ENCODE assay signal across 21 cellular contexts in genomic region chr6:106693343-106693742, GRCh38.
DNase-seq lines count a peak whose midpoint lies in the region; ATAC-seq and TF ChIP-seq lines count a peak whose summit lies in the region.
"Had no signal": no experiment of that assay in that cellular context is flagged by ENCODE, and none has a peak within 500 bp of the region (broad histone marks: within the 10 kb centered on the region; RNA-seq: fewer than 3 reads in every experiment).

No MANE protein-coding gene starts in this region.

- no peak overlapping the region for H2AK5ac ChIP-seq in mesenchymal stem cell (ENCODE audit: low read length, severe bottlenecking)

- H3K4me1 ChIP-seq in BLaER1 (peaks cover 60% of the 10 kb centered on the region), HUES6 (ENCODE audit: control insufficient read depth, insufficient read depth, low read length) (peaks cover 30% of the 10 kb centered on the region), mucosa of stomach (ENCODE audit: control insufficient read depth, insufficient read depth, low read length) (peaks cover 43% of the 10 kb centered on the region), mesenchymal stem cell (ENCODE audit: control insufficient read depth, insufficient read depth, low read depth, low read length) (no peaks in the 10 kb centered on the region)
- H3K4me1 ChIP-seq: sigmoid colon had no signal

- peak overlapping the region; percentile 65 for H3K4me2 ChIP-seq in BLaER1
- H3K4me2 ChIP-seq in mesenchymal stem cell (ENCODE audit: low read length, poor library complexity, severe bottlenecking): no peak overlapping the region

- H2BK5ac ChIP-seq in mesenchymal stem cell (ENCODE audit: low read depth, low read length, poor library complexity, severe bottlenecking): no peak overlapping the region

- H3K27me3 ChIP-seq in BLaER1: no peaks in the 10 kb centered on the region
- no peaks in the 10 kb centered on the region for H3K27me3 ChIP-seq in HUES6 (ENCODE audit: control insufficient read depth, insufficient read depth, low read length)
- no peaks in the 10 kb centered on the region for H3K27me3 ChIP-seq in mucosa of stomach (ENCODE audit: control insufficient read depth, insufficient read depth, low read length)
- peaks cover 3 to 22% of the 10 kb centered on the region in 2 experiments for H3K27me3 ChIP-seq in mesenchymal stem cell (ENCODE audit: control insufficient read depth in 1 of 2, insufficient read depth in 1 of 2, low read length in 2 of 2)
- H3K27me3 ChIP-seq: sigmoid colon had no signal

- H4K91ac ChIP-seq in mesenchymal stem cell (ENCODE audit: low read length): no peak overlapping the region

- H3K36me3 ChIP-seq in BLaER1 (no peaks in the 10 kb centered on the region), HUES6 (ENCODE audit: control insufficient read depth, insufficient read depth, low read length) (no peaks in the 10 kb centered on the region), mucosa of stomach (ENCODE audit: control insufficient read depth, insufficient read depth, low read length) (no peaks in the 10 kb centered on the region), mesenchymal stem cell (ENCODE audit: control insufficient read depth in 1 of 2, insufficient read depth in 2 of 2, low read depth in 1 of 2, low read length in 2 of 2) (no peaks in the 10 kb centered on the region)
- H3K36me3 ChIP-seq: sigmoid colon had no signal

- no peak overlapping the region for H4K8ac ChIP-seq in mesenchymal stem cell (ENCODE audit: low read length)

- H3K9me3 ChIP-seq in BLaER1: no peaks in the 10 kb centered on the region; the same call in 1 of the 2 replicates
- no peaks in the 10 kb centered on the region for H3K9me3 ChIP-seq in HUES6 (ENCODE audit: control insufficient read depth, insufficient read depth, low read depth, low read length)
- H3K9me3 ChIP-seq in mucosa of stomach (ENCODE audit: control insufficient read depth, low read length): no peaks in the 10 kb centered on the region
- H3K9me3 ChIP-seq in mesenchymal stem cell (ENCODE audit: control insufficient read depth, low read length): no peaks in the 10 kb centered on the region
- H3K9me3 ChIP-seq: sigmoid colon had no signal

- no peak for ATAC-seq in GM19324 (IDR thresholded peaks at IDR 0.05; ENCODE audit: low FRiP score, unreplicated experiment)
- ATAC-seq: left cardiac atrium had no signal

- peak overlapping the region in 4 of 5 experiments; percentile 10 to 91 (median 48) for H3K27ac Mint-ChIP-seq in brain
- H3K27ac Mint-ChIP-seq: activated CD4-positive, alpha-beta memory T cell treated with anti-CD3 and anti-CD28 coated beads for 36 hours; CD4-positive, alpha-beta memory T cell; T-helper 2 cell treated with Interferon-gamma antibody and Interleukin-4, amounts not matched to agents 5 μg/mL and 100 μg/mL, for 36 hours had no signal

- no peak overlapping the region for H3K4ac ChIP-seq in mesenchymal stem cell (ENCODE audit: low read depth in 1 of 2, low read length in 2 of 2)

- H3K18ac ChIP-seq in mesenchymal stem cell (ENCODE audit: low read depth in 1 of 2, low read length in 2 of 2): no peak overlapping the region

- no peak overlapping the region for H3K4me3 Mint-ChIP-seq in brain
- H3K4me3 Mint-ChIP-seq: activated B cell treated with CpG ODN at 0.5 μM for 24 hours; activated CD4-positive, alpha-beta memory T cell treated with anti-CD3 and anti-CD28 coated beads for 36 hours; CD4-positive, alpha-beta memory T cell; nephron progenitor cell; T-helper 2 cell treated with Interferon-gamma antibody and Interleukin-4, amounts not matched to agents 5 μg/mL and 100 μg/mL, for 36 hours had no signal

- no peak overlapping the region for H2BK120ac ChIP-seq in mesenchymal stem cell (ENCODE audit: low read depth, low read length)

- no peak overlapping the region for H3K23ac ChIP-seq in mesenchymal stem cell (ENCODE audit: low read length in 2 of 2)

- H3K9me3 Mint-ChIP-seq in brain: no peaks in the 10 kb centered on the region
- H3K9me3 Mint-ChIP-seq: activated B cell treated with CpG ODN at 0.5 μM for 24 hours; activated CD4-positive, alpha-beta memory T cell treated with anti-CD3 and anti-CD28 coated beads for 36 hours; CD4-positive, alpha-beta memory T cell; nephron progenitor cell; T-helper 2 cell treated with Interferon-gamma antibody and Interleukin-4, amounts not matched to agents 5 μg/mL and 100 μg/mL, for 36 hours had no signal

- peaks cover 24% of the 10 kb centered on the region for H3K4me1 Mint-ChIP-seq in brain
- H3K4me1 Mint-ChIP-seq: CD4-positive, alpha-beta memory T cell had no signal

- peaks cover 3% of the 10 kb centered on the region for H3K27me3 Mint-ChIP-seq in brain
- H3K27me3 Mint-ChIP-seq: activated B cell treated with CpG ODN at 0.5 μM for 24 hours had no signal

- no peak overlapping the region for H3K14ac ChIP-seq in mesenchymal stem cell (ENCODE audit: low read length in 2 of 2)

- H2AFZ ChIP-seq in mesenchymal stem cell (ENCODE audit: low read depth, low read length): no peak overlapping the region

- H2BK15ac ChIP-seq in mesenchymal stem cell (ENCODE audit: low read depth, poor library complexity, severe bottlenecking): no peak overlapping the region

- H3K36me3 Mint-ChIP-seq in brain: no peaks in the 10 kb centered on the region
- H3K36me3 Mint-ChIP-seq: activated CD4-positive, alpha-beta memory T cell treated with anti-CD3 and anti-CD28 coated beads for 36 hours; CD4-positive, alpha-beta memory T cell had no signal

- WGBS in mesenchymal stem cell: no CpG with 5 or more reads among the region's 1 CpG

- H3K9ac ChIP-seq in BLaER1: no peak overlapping the region
- H3K9ac ChIP-seq in HUES6 (ENCODE audit: low read length): no peak overlapping the region
- H3K9ac ChIP-seq in mucosa of stomach (ENCODE audit: low read length): peak overlapping the region; percentile 71
- no peak overlapping the region for H3K9ac ChIP-seq in mesenchymal stem cell (ENCODE audit: low read length)

- H3K4me3 ChIP-seq in BLaER1 (no peak overlapping the region), HUES6 (ENCODE audit: low read depth, low read length) (no peak overlapping the region), mucosa of stomach (ENCODE audit: low read length) (no peak overlapping the region), mesenchymal stem cell (ENCODE audit: insufficient read depth in 1 of 2, low read depth in 1 of 2, low read length in 2 of 2) (no peak overlapping the region)
- H3K4me3 ChIP-seq: sigmoid colon had no signal

- H3K27ac ChIP-seq in BLaER1 (no peak overlapping the region), HUES6 (ENCODE audit: low read depth, low read length) (peak overlapping the region; percentile 79; the same call in 1 of the 2 replicates), mesenchymal stem cell (ENCODE audit: low read length, poor library complexity, severe bottlenecking) (no peak overlapping the region)
- H3K27ac ChIP-seq: sigmoid colon had no signal

- H4K20me1 ChIP-seq in BLaER1: no peaks in the 10 kb centered on the region

- no peaks in the 10 kb centered on the region for H3K79me1 ChIP-seq in mesenchymal stem cell (replicated peaks; ENCODE audit: low read length, poor library complexity, severe bottlenecking)

- no peak for TF ChIP-seq CTCF in brain (conservative IDR thresholded peaks at IDR 0.05)

- no peak overlapping the region for H2BK12ac ChIP-seq in mesenchymal stem cell (ENCODE audit: low read length in 2 of 2)

- DNase-seq in AG08396 (ENCODE audit: low spot score) (no peak), NCI-H1105 (lab: John Stamatoyannopoulos, UW) (no peak), mesenchymal stem cell (no peak)
- DNase-seq: activated B cell treated with CpG ODN at 0.5 μM for 24 hours; activated CD4-positive, alpha-beta memory T cell treated with anti-CD3 and anti-CD28 coated beads for 36 hours; activated gamma-delta T cell; CD4-positive, alpha-beta memory T cell; DMS153; GDM1; KG1; left cardiac atrium; NCI-H1694 treated with DMSO at 0.1 percent for 48 hours; NCI-H526 treated with DMSO at 0.1 percent for 48 hours; nephron progenitor cell; sigmoid colon had no signal
